ENCODE assay signal across 1 cellular context in genomic region chr7:193538-194256, GRCh38.
TF ChIP-seq lines count a peak whose summit lies in the region.

No MANE protein-coding gene starts in this region.

TF ChIP-seq in HepG2, 621 proteins besides CTCF, POLR2A, EP300 and RAD21 (continued from another document and continues in another):
- TF ChIP-seq THYN1 (CRISPR knock-in tag; IDR thresholded peaks at IDR 0.05; ENCODE audit: borderline replicate concordance, low read depth) (no peak), DDIT3 (CRISPR knock-in tag; IDR thresholded peaks at IDR 0.05) (no peak), ZFP41 (CRISPR knock-in tag; IDR thresholded peaks at IDR 0.05; ENCODE audit: borderline replicate concordance) (no peak), SNAPC2 (CRISPR knock-in tag; IDR thresholded peaks at IDR 0.05) (no peak), ETV5 (CRISPR knock-in tag; IDR thresholded peaks at IDR 0.05; ENCODE audit: borderline replicate concordance) (no peak), ZBTB10 (CRISPR knock-in tag; IDR thresholded peaks at IDR 0.05; ENCODE audit: borderline replicate concordance) (no peak), AKAP8 (CRISPR knock-in tag; IDR thresholded peaks at IDR 0.05) (no peak), MAFF (IDR thresholded peaks at IDR 0.05; ENCODE audit: low read depth, low read length) (no peak), MNT (IDR thresholded peaks at IDR 0.05) (no peak), ZNF709 (CRISPR knock-in tag; IDR thresholded peaks at IDR 0.05) (no peak), ZBED4 (CRISPR knock-in tag; IDR thresholded peaks at IDR 0.05; ENCODE audit: borderline replicate concordance) (no peak), CEBPG (CRISPR knock-in tag; IDR thresholded peaks at IDR 0.05) (no peak), KLF6 (CRISPR knock-in tag; IDR thresholded peaks at IDR 0.05) (no peak), ZNF768 (CRISPR knock-in tag; IDR thresholded peaks at IDR 0.05) (0 out of 2 replicates have a peak, but pooled peaks have one; percentile 9), CENPT (CRISPR knock-in tag; IDR thresholded peaks at IDR 0.05; ENCODE audit: low read depth) (no peak), NCOR1 (IDR thresholded peaks at IDR 0.05; ENCODE audit: borderline replicate concordance, low read length) (no peak), ZNF598 (CRISPR knock-in tag; IDR thresholded peaks at IDR 0.05; ENCODE audit: borderline replicate concordance) (no peak), HHEX (CRISPR knock-in tag; IDR thresholded peaks at IDR 0.05) (no peak), ZMYM3 (CRISPR knock-in tag; IDR thresholded peaks at IDR 0.05) (no peak), HMG20B (CRISPR knock-in tag; conservative IDR thresholded peaks at IDR 0.05) (no peak), ZNF788 (CRISPR knock-in tag; IDR thresholded peaks at IDR 0.05; ENCODE audit: borderline replicate concordance) (no peak), ZNF770 (CRISPR knock-in tag; IDR thresholded peaks at IDR 0.05) (0 out of 2 replicates have a peak, but pooled peaks have one; percentile 42), ZNF557 (CRISPR knock-in tag; IDR thresholded peaks at IDR 0.05) (no peak), AFF4 (CRISPR knock-in tag; IDR thresholded peaks at IDR 0.05) (no peak), ZBTB37 (CRISPR knock-in tag; IDR thresholded peaks at IDR 0.05) (no peak), ZNF121 (CRISPR knock-in tag; IDR thresholded peaks at IDR 0.05) (0 out of 2 replicates have a peak, but pooled peaks have one; percentile 6), IKZF1 (IDR thresholded peaks at IDR 0.05) (no peak), ZNF234 (CRISPR knock-in tag; conservative IDR thresholded peaks at IDR 0.05) (no peak), MTA1 (CRISPR knock-in tag; IDR thresholded peaks at IDR 0.05; ENCODE audit: borderline replicate concordance) (no peak), ZFP37 (CRISPR knock-in tag; IDR thresholded peaks at IDR 0.05; ENCODE audit: borderline replicate concordance) (no peak), ZBTB21 (CRISPR knock-in tag; IDR thresholded peaks at IDR 0.05) (no peak), BHLHE40 (IDR thresholded peaks at IDR 0.05; ENCODE audit: low read length) (no peak), CENPBD1 (CRISPR knock-in tag; IDR thresholded peaks at IDR 0.05; ENCODE audit: borderline replicate concordance, low read depth) (no peak), ZNF614 (CRISPR knock-in tag; IDR thresholded peaks at IDR 0.05; ENCODE audit: borderline replicate concordance) (no peak), ZNF101 (CRISPR knock-in tag; IDR thresholded peaks at IDR 0.05; ENCODE audit: borderline replicate concordance, low read depth) (no peak), ZNF3 (CRISPR knock-in tag; IDR thresholded peaks at IDR 0.05) (no peak), LRRFIP1 (CRISPR knock-in tag; conservative IDR thresholded peaks at IDR 0.05) (no peak), ZNF484 (CRISPR knock-in tag; IDR thresholded peaks at IDR 0.05; ENCODE audit: borderline replicate concordance, low read depth) (no peak), YY1 (IDR thresholded peaks at IDR 0.05; ENCODE audit: insufficient read depth, insufficient replicate concordance, low read depth, low read length) (peak; percentile 5), ZNF839 (CRISPR knock-in tag; IDR thresholded peaks at IDR 0.05; ENCODE audit: borderline replicate concordance) (no peak), HNRNPL (IDR thresholded peaks at IDR 0.05; ENCODE audit: low read depth, low read length) (no peak), ZNF414 (CRISPR knock-in tag; IDR thresholded peaks at IDR 0.05) (peak; percentile 9; the same call in 1 of the 2 replicates)
